12 cellular contexts compared by ENCODE assay signal in the genomic region with DNA sequence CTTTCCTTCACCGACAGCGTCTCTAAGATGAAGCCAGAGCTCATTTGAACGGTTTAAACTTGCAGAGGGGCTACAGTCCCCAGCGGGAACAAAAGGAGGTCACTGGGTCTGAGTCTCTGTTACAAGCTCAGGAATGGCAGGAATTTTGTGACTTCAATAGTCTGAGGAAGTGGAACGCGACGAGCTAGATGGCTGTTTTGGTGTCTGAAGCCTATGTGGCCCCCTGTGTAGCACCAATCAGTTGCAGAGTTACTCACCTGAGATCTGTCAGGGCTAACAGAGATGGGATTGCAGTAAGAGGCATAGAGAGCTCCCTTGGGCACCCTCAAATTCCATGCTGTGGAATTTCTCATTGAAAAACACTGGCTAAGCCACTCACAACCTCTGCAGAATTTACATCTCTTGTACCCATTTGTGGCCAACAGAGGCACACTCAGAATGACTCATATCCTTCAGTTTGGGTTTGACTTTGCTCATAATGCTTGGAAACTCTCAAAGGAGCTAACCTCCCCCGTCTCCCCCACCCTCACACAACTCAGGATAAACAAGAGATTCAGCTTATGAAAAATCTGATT. TPM values are rescaled to one million over a fixed set of nuclear protein-coding genes. Genes with fewer than 3 reads are reported as not detected.
DNase-seq lines count a peak whose midpoint lies in the region; ATAC-seq and TF ChIP-seq lines count a peak whose summit lies in the region.
"Had no signal": no experiment of that assay in that cellular context is flagged by ENCODE, and none has a peak within 500 bp of the region (broad histone marks: within the 10 kb centered on the region; RNA-seq: fewer than 3 reads in every experiment).

No MANE protein-coding gene starts in this region.

- no peaks in the 10 kb centered on the region for H3K36me3 Mint-ChIP-seq in activated T-helper 1 cell treated with anti-CD3 and anti-CD28 coated beads, Interleukin-12 subunit alpha, Interleukin-12 subunit beta, Interleukin-2, Interleukin-4 antibody, amounts not matched to agents 30 ng/mL and 10 ng/mL and 1 ng/mL, durations not matched to agents 14 hours and 24 hours and 36 hours (ENCODE audit: low read depth)
- H3K36me3 Mint-ChIP-seq in type B pancreatic cell: no peaks in the 10 kb centered on the region
- H3K36me3 Mint-ChIP-seq: IgD-negative memory B cell, T-cell had no signal

- peaks cover 44% of the 10 kb centered on the region for H3K4me1 Mint-ChIP-seq in activated T-helper 1 cell treated with anti-CD3 and anti-CD28 coated beads, Interleukin-12 subunit alpha, Interleukin-12 subunit beta, Interleukin-2, Interleukin-4 antibody, amounts not matched to agents 30 ng/mL and 10 ng/mL and 1 ng/mL, durations not matched to agents 14 hours and 24 hours and 36 hours (ENCODE audit: low read depth)
- H3K4me1 Mint-ChIP-seq in type B pancreatic cell (ENCODE audit: unreplicated experiment): peaks cover 32% of the 10 kb centered on the region
- H3K4me1 Mint-ChIP-seq: IgD-negative memory B cell had no signal

- no peaks in the 10 kb centered on the region for H3K9me3 Mint-ChIP-seq in activated T-helper 1 cell treated with anti-CD3 and anti-CD28 coated beads, Interleukin-12 subunit alpha, Interleukin-12 subunit beta, Interleukin-2, Interleukin-4 antibody, amounts not matched to agents 30 ng/mL and 10 ng/mL and 1 ng/mL, durations not matched to agents 14 hours and 24 hours and 36 hours
- H3K9me3 Mint-ChIP-seq in type B pancreatic cell: no peaks in the 10 kb centered on the region
- H3K9me3 Mint-ChIP-seq: IgD-negative memory B cell, T-cell had no signal

- intact Hi-C loops in activated T-helper 1 cell treated with anti-CD3 and anti-CD28 coated beads, Interleukin-12 subunit alpha, Interleukin-12 subunit beta, Interleukin-2, Interleukin-4 antibody, amounts not matched to agents 30 ng/mL and 10 ng/mL and 1 ng/mL, durations not matched to agents 14 hours and 24 hours and 36 hours (cut with micrococcal nuclease): loop anchor here (1.0 kb wide), 2 partner anchors 8 to 17 kb away; no protein-coding TSS in a partner anchor

- ATAC-seq in GM19351 (IDR thresholded peaks at IDR 0.05; ENCODE audit: unreplicated experiment): no peak
- no peak for ATAC-seq in GM19328 (IDR thresholded peaks at IDR 0.05; ENCODE audit: unreplicated experiment)

- peak; percentile 31 for DNase-seq in activated naive CD4-positive, alpha-beta T cell treated with Interleukin-2 at 50 U/mL for 16 hours
- DNase-seq in activated naive CD4-positive, alpha-beta T cell (lab: John Stamatoyannopoulos, UW): no peak
- DNase-seq in activated T-helper 1 cell treated with anti-CD3 and anti-CD28 coated beads, Interleukin-12 subunit alpha, Interleukin-12 subunit beta, Interleukin-2, Interleukin-4 antibody, amounts not matched to agents 30 ng/mL and 10 ng/mL and 1 ng/mL, durations not matched to agents 14 hours and 24 hours and 36 hours (ENCODE audit: low spot score): peak; percentile 42
- DNase-seq in iris pigment epithelial cell (ENCODE audit: low read depth) (peak; percentile 40), type B pancreatic cell (ENCODE audit: extremely low spot score, unreplicated experiment) (no peak), amygdala (lab: John Stamatoyannopoulos, UW) (no peak)
- DNase-seq: cortex of kidney, T-cell had no signal

- peak overlapping the region; percentile 63 for H3K27ac Mint-ChIP-seq in activated T-helper 1 cell treated with anti-CD3 and anti-CD28 coated beads, Interleukin-12 subunit alpha, Interleukin-12 subunit beta, Interleukin-2, Interleukin-4 antibody, amounts not matched to agents 30 ng/mL and 10 ng/mL and 1 ng/mL, durations not matched to agents 14 hours and 24 hours and 36 hours
- H3K27ac Mint-ChIP-seq in type B pancreatic cell: peak overlapping the region; percentile 52
- H3K27ac Mint-ChIP-seq: IgD-negative memory B cell, T-cell had no signal

- peak overlapping the region; percentile 15 for H3K4me3 Mint-ChIP-seq in activated T-helper 1 cell treated with anti-CD3 and anti-CD28 coated beads, Interleukin-12 subunit alpha, Interleukin-12 subunit beta, Interleukin-2, Interleukin-4 antibody, amounts not matched to agents 30 ng/mL and 10 ng/mL and 1 ng/mL, durations not matched to agents 14 hours and 24 hours and 36 hours
- H3K4me3 Mint-ChIP-seq in type B pancreatic cell: peak overlapping the region; percentile 52
- H3K4me3 Mint-ChIP-seq: IgD-negative memory B cell, T-cell had no signal

- no peak for TF ChIP-seq CTCF in type B pancreatic cell (conservative IDR thresholded peaks at IDR 0.05)

- H3K27me3 Mint-ChIP-seq in activated T-helper 1 cell treated with anti-CD3 and anti-CD28 coated beads, Interleukin-12 subunit alpha, Interleukin-12 subunit beta, Interleukin-2, Interleukin-4 antibody, amounts not matched to agents 30 ng/mL and 10 ng/mL and 1 ng/mL, durations not matched to agents 14 hours and 24 hours and 36 hours (ENCODE audit: insufficient read depth): peaks cover 4% of the 10 kb centered on the region
- H3K27me3 Mint-ChIP-seq in type B pancreatic cell: peaks cover 3% of the 10 kb centered on the region

RNA-seq across cellular contexts. Expression of gene TCP11, which starts 7.1 kb away (rescaled TPM):
- total RNA-seq in activated T-helper 1 cell treated with anti-CD3 and anti-CD28 coated beads, Interleukin-12 subunit alpha, Interleukin-12 subunit beta, Interleukin-2, Interleukin-4 antibody, amounts not matched to agents 30 ng/mL and 10 ng/mL and 1 ng/mL, durations not matched to agents 14 hours and 24 hours and 36 hours: not detected in 2 replicates
- total RNA-seq in type B pancreatic cell (ENCODE audit: low replicate concordance): not detected in 2 replicates
- total RNA-seq: mononuclear cell, T-cell had no signal

Comparison
In these comparisons a context has a peak if more than half of its experiments do, and no peak if none do; other contexts are left out.
1. DNase-seq: peak in activated naive CD4-positive, alpha-beta T cell treated with Interleukin-2 at 50 U/mL for 16 hours (single experiment), activated T-helper 1 cell treated with anti-CD3 and anti-CD28 coated beads, Interleukin-12 subunit alpha, Interleukin-12 subunit beta, Interleukin-2, Interleukin-4 antibody, amounts not matched to agents 30 ng/mL and 10 ng/mL and 1 ng/mL, durations not matched to agents 14 hours and 24 hours and 36 hours (single experiment) and iris pigment epithelial cell (single experiment); none in activated naive CD4-positive, alpha-beta T cell (0 of 4), type B pancreatic cell (single experiment) and amygdala (0 of 56).